ENCODE assay signal across 7 cellular contexts in genomic region chr16:56589141-56590039, GRCh38. TPM values are rescaled to one million over a fixed set of nuclear protein-coding genes. Genes with fewer than 3 reads are reported as not detected.
DNase-seq lines count a peak whose midpoint lies in the region; ATAC-seq, FAIRE-seq and TF ChIP-seq lines count a peak whose summit lies in the region.

Gene MT3 (plus strand): TSS chr16:56589528. CDS start chr16:56589591, 63 bp downstream.

- H3K9me3 ChIP-seq in H9 (ENCODE audit: control insufficient read depth, low read depth, low read length): no peaks in the 10 kb centered on the region
- no peaks in the 10 kb centered on the region for H3K9me3 ChIP-seq in PC-3 (ENCODE audit: low read length)
- H3K9me3 ChIP-seq in HepG2 (ENCODE audit: low read length): no peaks in the 10 kb centered on the region
- no peaks in the 10 kb centered on the region for H3K9me3 ChIP-seq in stomach

- H3K27me3 ChIP-seq in H9 (ENCODE audit: insufficient read depth, low read length) (peaks cover 25% of the 10 kb centered on the region; the same call in 1 of the 2 replicates), PC-3 (ENCODE audit: low read length) (0 out of 2 replicates have a peak, but pooled peaks cover 5% of the 10 kb centered on the region), HepG2 (ENCODE audit: control insufficient read depth in 1 of 2, insufficient read depth in 2 of 2, low read length in 2 of 2) (peaks cover 6 to 42% of the 10 kb centered on the region in 2 experiments; a peak in 4 of 5 replicates), stomach (peaks cover 4 to 54% (median 25%) of the 10 kb centered on the region in 3 donors)

- H3K18ac ChIP-seq in H9 (ENCODE audit: insufficient read length, low read depth, low read length): no peak within 1 kb of the TSS

- TF ChIP-seq POLR2A in HepG2 (IDR thresholded peaks at IDR 0.05; ENCODE audit: insufficient read depth in 1 of 2, low read depth in 2 of 2, low read length in 2 of 2): no peak
- no peak for TF ChIP-seq POLR2A in stomach (IDR thresholded peaks at IDR 0.05)

- H3K14ac ChIP-seq in H9 (ENCODE audit: insufficient read depth, low read length): no peak within 1 kb of the TSS

- H4K8ac ChIP-seq in H9 (replicated peaks; ENCODE audit: insufficient read length, low read depth, low read length): no peak within 1 kb of the TSS

- no peak for FAIRE-seq in HepG2 (lab: Jason Lieb, UNC)

- in situ Hi-C loops in HepG2 (cut with HindIII; ENCODE audit: extremely low pct_ligation_motif_present, low pct_unique_long_range_greater_than_20kb): no loop called here

- no peaks in the 10 kb centered on the region for H3K79me2 ChIP-seq in H9 (ENCODE audit: insufficient read depth, low read length)
- H3K79me2 ChIP-seq in PC-3 (ENCODE audit: low read length): no peaks in the 10 kb centered on the region
- H3K79me2 ChIP-seq in HepG2 (ENCODE audit: insufficient read depth, low read length): no peaks in the 10 kb centered on the region

- no TSS peak for BruUV-seq in PC-3 (replicated peaks; lab: Mats Ljungman, UMichigan)
- no TSS peak for BruUV-seq in HepG2 (replicated peaks; lab: Mats Ljungman, UMichigan)

- H3K23ac ChIP-seq in H9 (ENCODE audit: insufficient read length, low read depth, low read length): no peak within 1 kb of the TSS

- CTCF ChIA-PET in PC-3 (lab: Charles Lee): no interaction called here
- CTCF ChIA-PET in HepG2 (lab: Yijun Ruan, JAX; ENCODE audit: low intra/inter-chr PET ratio, low total read pairs): no interaction called here

- no peak for TF ChIP-seq RAD21 in HepG2 (CRISPR knock-in tag; IDR thresholded peaks at IDR 0.05)

- ATAC-seq in PC-3: peak; percentile 33
- ATAC-seq in HepG2: no peak
- no peak for ATAC-seq in GM19395 (IDR thresholded peaks at IDR 0.05; ENCODE audit: unreplicated experiment)

- no peak within 1 kb of the TSS for H3T11ph ChIP-seq in H9 (ENCODE audit: low read length)

- no peak within 1 kb of the TSS for H4K5ac ChIP-seq in H9 (ENCODE audit: insufficient read length, low read depth, low read length)

- peak within 1 kb of the TSS; percentile 67 to 82 for H3K4me3 Mint-ChIP-seq in H9

- TF ChIP-seq EP300 in HepG2 (IDR thresholded peaks at IDR 0.05; ENCODE audit: low read depth in 2 of 2, low read length in 2 of 2): no peak
- TF ChIP-seq EP300 in HepG2 (CRISPR knock-in tag; IDR thresholded peaks at IDR 0.05; ENCODE audit: borderline replicate concordance): no peak
- no peak for TF ChIP-seq EP300 in stomach (IDR thresholded peaks at IDR 0.05)

- H2AK5ac ChIP-seq in H9 (ENCODE audit: insufficient read length, low read length): no peak within 1 kb of the TSS

- DNase-seq in H9: peak; percentile 74
- peak; percentile 19 for DNase-seq in PC-3
- DNase-seq in cerebellar cortex (ENCODE audit: low spot score): peak; percentile 72
- no peak for DNase-seq in HepG2 (ENCODE audit: low spot score)
- no peak for DNase-seq in stomach
- DNase-seq in OCI-M1 (lab: John Stamatoyannopoulos, UW): no peak

- H3K56ac ChIP-seq in H9 (ENCODE audit: insufficient read length, low read depth, low read length): no peak within 1 kb of the TSS

- H2BK20ac ChIP-seq in H9 (ENCODE audit: low read depth, low read length, poor library complexity, severe bottlenecking): no peak within 1 kb of the TSS

- peaks cover 8% of the 10 kb centered on the region for H3K23me2 ChIP-seq in H9 (ENCODE audit: insufficient read length, low read depth, low read length, poor library complexity, severe bottlenecking)

- H3K36me3 ChIP-seq in PC-3 (ENCODE audit: low read depth, low read length): no peaks in the 10 kb centered on the region
- H3K36me3 ChIP-seq in HepG2 (replicated peaks in 1 of 2; ENCODE audit: control insufficient read depth in 1 of 2, insufficient read depth in 2 of 2, low read length in 2 of 2): no peaks in the 10 kb centered on the region
- no peaks in the 10 kb centered on the region for H3K36me3 ChIP-seq in stomach

- no peaks in the 10 kb centered on the region for H3K9me2 ChIP-seq in PC-3 (replicated peaks; ENCODE audit: low read length)

- H2BK12ac ChIP-seq in H9 (ENCODE audit: insufficient read length, low read depth, low read length): no peak within 1 kb of the TSS

- no peak within 1 kb of the TSS for H2BK5ac ChIP-seq in H9 (ENCODE audit: insufficient read length, low read length)

- no peak within 1 kb of the TSS for H2BK15ac ChIP-seq in H9 (ENCODE audit: low read depth, low read length)

- no peak within 1 kb of the TSS for H3K9ac ChIP-seq in H9 (ENCODE audit: extremely low read depth, insufficient read length, low read length)
- no peak within 1 kb of the TSS for H3K9ac ChIP-seq in PC-3 (ENCODE audit: low read length)
- no peak within 1 kb of the TSS for H3K9ac ChIP-seq in HepG2 (ENCODE audit: insufficient read depth, low read depth, low read length)

- H3F3A ChIP-seq in PC-3 (ENCODE audit: low read length, unreplicated experiment): no peaks in the 10 kb centered on the region

- H3K4me1 ChIP-seq in H9 (ENCODE audit: insufficient read depth, low read length) (no peaks in the 10 kb centered on the region), PC-3 (ENCODE audit: insufficient read depth, low read length) (no peaks in the 10 kb centered on the region), HepG2 (ENCODE audit: insufficient read depth, low read length) (peaks cover 8% of the 10 kb centered on the region), stomach (peaks cover 6 to 12% (median 12%) of the 10 kb centered on the region in 4 donors)

- H3K27me3 Mint-ChIP-seq in H9 (ENCODE audit: low read depth): peaks cover 97% of the 10 kb centered on the region

- no peak within 1 kb of the TSS for H2BK120ac ChIP-seq in H9 (ENCODE audit: low read depth, low read length, poor library complexity, severe bottlenecking)

- H3K4me1 Mint-ChIP-seq in H9: peaks cover 6 to 13% of the 10 kb centered on the region in 2 experiments

- peak; percentile 31; the same call in 2 of the 3 replicates for TF ChIP-seq CTCF in H9 (conservative IDR thresholded peaks at IDR 0.05)
- no peak for TF ChIP-seq CTCF in PC-3 (conservative IDR thresholded peaks at IDR 0.05; ENCODE audit: low read depth, low read length)
- no peak for TF ChIP-seq CTCF in HepG2 (CRISPR knock-in tag; IDR thresholded peaks at IDR 0.05)
- no peak for TF ChIP-seq CTCF in stomach (IDR thresholded peaks at IDR 0.05)

- intact Hi-C loops in PC-3 (cut with micrococcal nuclease) (no loop called here), HepG2 (cut with micrococcal nuclease; ENCODE audit: unreplicated experiment) (no loop called here), stomach (cut with DNase I; ENCODE audit: low total_unique reads) (no loop called here)

- no peak within 1 kb of the TSS for H3K4ac ChIP-seq in H9 (ENCODE audit: low read depth, low read length)

- H4K20me1 ChIP-seq in H9 (ENCODE audit: control insufficient read depth, insufficient read depth, insufficient read length): peaks cover 3% of the 10 kb centered on the region
- H4K20me1 ChIP-seq in PC-3 (ENCODE audit: low read length): no peaks in the 10 kb centered on the region
- no peaks in the 10 kb centered on the region for H4K20me1 ChIP-seq in HepG2 (ENCODE audit: insufficient read depth, low read length)

- no peaks in the 10 kb centered on the region; a peak in 2 of 5 replicates for H3K9me3 Mint-ChIP-seq in H9

- no peaks in the 10 kb centered on the region for H3K79me1 ChIP-seq in H9 (ENCODE audit: insufficient read depth, low read depth, low read length, poor library complexity, severe bottlenecking)

- POLR2A ChIA-PET in PC-3 (lab: Charles Lee; ENCODE audit: unreplicated experiment) (no interaction called here), HepG2 (lab: Yijun Ruan, JAX) (no interaction called here)

- H2AFZ ChIP-seq in H9 (ENCODE audit: low read length) (no peak within 1 kb of the TSS), PC-3 (ENCODE audit: low read length) (no peak within 1 kb of the TSS), HepG2 (ENCODE audit: low read length) (no peak within 1 kb of the TSS)

- H3K27ac ChIP-seq in H9 (ENCODE audit: insufficient read length, low read depth, low read length) (no peak within 1 kb of the TSS), PC-3 (ENCODE audit: low read length) (no peak within 1 kb of the TSS), HepG2 (ENCODE audit: extremely low read length, insufficient read depth, low read length) (no peak within 1 kb of the TSS), stomach (no peak within 1 kb of the TSS)

- no CpG with 5 or more reads among the region's 87 CpGs for WGBS in H9 (ENCODE audit: extremely low coverage, insufficient read length, low lambda C conversion rate)
- whole genome bisulfite sequencing in HepG2 (ENCODE audit: low lambda C conversion rate): 52% methylated on average over 49 of the region's 87 CpGs
- WGBS in stomach, 5 donors: 0 to 6% (median 5%) methylated on average over 1 to 87 of the region's 87 CpGs

- H3K4me2 ChIP-seq in H9 (ENCODE audit: insufficient read depth, insufficient read length, low read length): peak within 1 kb of the TSS; percentile 73
- peak within 1 kb of the TSS; percentile 76 for H3K4me2 ChIP-seq in PC-3 (ENCODE audit: low read length)
- no peak within 1 kb of the TSS for H3K4me2 ChIP-seq in HepG2 (ENCODE audit: low read depth, low read length)

- no peak within 1 kb of the TSS for H4K91ac ChIP-seq in H9 (ENCODE audit: insufficient read length, low read depth, low read length)

- H3K36me3 Mint-ChIP-seq in H9 (ENCODE audit: insufficient read depth in 1 of 3, low read depth in 3 of 3): no peaks in the 10 kb centered on the region

- H3K4me3 ChIP-seq in PC-3 (ENCODE audit: low read length): peak within 1 kb of the TSS; percentile 49
- no peak within 1 kb of the TSS for H3K4me3 ChIP-seq in HepG2 (replicated peaks in 1 of 3; ENCODE audit: insufficient read depth in 1 of 3, low read depth in 2 of 3, low read length in 3 of 3)
- peak within 1 kb of the TSS; percentile 40 to 60 (median 43) for H3K4me3 ChIP-seq in stomach

- no peak within 1 kb of the TSS for H3K27ac Mint-ChIP-seq in H9

RNA-seq across cellular contexts. Expression of gene MT3, which starts in this region (rescaled TPM):
- 0.61 TPM in 1 of 2 replicates, not detected in the other for total RNA-seq in H9 (2021)
- not detected in 2 replicates for total RNA-seq in PC-3 (2014; rRNA removed)
- total RNA-seq in HepG2 (2016; rRNA removed; fragmentation: Illumina TruSeq; extraction: Trizol): not detected in 2 replicates
- total RNA-seq in HepG2 (2016; cell fraction: cytosol; rRNA removed; fragmentation: Illumina TruSeq; extraction: Trizol; ENCODE audit: low read depth): not detected in 2 replicates
- total RNA-seq in HepG2 (2016; cell fraction: insoluble cytoplasmic fraction; rRNA removed; fragmentation: Illumina TruSeq; extraction: Trizol): not detected in 2 replicates
- not detected in 2 replicates for total RNA-seq in HepG2 (2016; cell fraction: membrane; rRNA removed; fragmentation: Illumina TruSeq; extraction: Trizol)
- not detected in 2 replicates for total RNA-seq in HepG2 (2016; cell fraction: nucleus; rRNA removed; fragmentation: Illumina TruSeq; extraction: Trizol)
- not detected in 2 replicates for polyA plus RNA-seq in HepG2 (2011; rRNA removed)
- not detected in 2 replicates for polyA plus RNA-seq in HepG2 (2011; cell fraction: cytosol; rRNA removed)
- polyA plus RNA-seq in HepG2 (2011; cell fraction: nucleus; rRNA removed): not detected in 2 replicates
- not detected in 2 replicates for polyA plus RNA-seq in HepG2 (2012)
- polyA plus RNA-seq in HepG2 (2016; cell fraction: cytosol; fragmentation: Illumina TruSeq; extraction: Trizol; ENCODE audit: low read depth): not detected in 2 replicates
- polyA plus RNA-seq in HepG2 (2016; cell fraction: insoluble cytoplasmic fraction; fragmentation: Illumina TruSeq; extraction: Trizol; ENCODE audit: low read depth): not detected in 2 replicates
- polyA plus RNA-seq in HepG2 (2016; cell fraction: membrane; fragmentation: Illumina TruSeq; extraction: Trizol; ENCODE audit: low read depth): not detected in 2 replicates
- not detected in 2 replicates for polyA plus RNA-seq in HepG2 (2016; cell fraction: nucleus; fragmentation: Illumina TruSeq; extraction: Trizol; ENCODE audit: insufficient read depth, low read depth)
- polyA minus RNA-seq in HepG2 (2011; rRNA and poly(A)+ RNA removed; ENCODE audit: low replicate concordance): not detected in 2 replicates
- not detected in 2 replicates for polyA minus RNA-seq in HepG2 (2011; cell fraction: cytosol; rRNA and poly(A)+ RNA removed)
- not detected in 2 replicates for polyA minus RNA-seq in HepG2 (2011; cell fraction: nucleus; rRNA and poly(A)+ RNA removed)
- total RNA-seq in stomach: 1 to 10 TPM in 1 of 5 donors, not detected in 4; 2.2 TPM
- polyA plus RNA-seq in stomach: 1 to 10 TPM; 3.1 to 5.0 (median 4.9) TPM

Comparison
In these comparisons a context has a peak if more than half of its experiments do, and no peak if none do; other contexts are left out.
1. Peak in DNase-seq and H3K4me2 ChIP-seq in H9; RNA of the gene not detected or under 1 TPM.
2. Peak in DNase-seq, ATAC-seq, H3K4me3 ChIP-seq and H3K4me2 ChIP-seq in PC-3; RNA of the gene not detected or under 1 TPM.
3. H3K4me3 ChIP-seq: peak in stomach (4 of 4); none in HepG2 (0 of 3).